ENCODE assay signal across 8 cellular contexts in the genomic region with DNA sequence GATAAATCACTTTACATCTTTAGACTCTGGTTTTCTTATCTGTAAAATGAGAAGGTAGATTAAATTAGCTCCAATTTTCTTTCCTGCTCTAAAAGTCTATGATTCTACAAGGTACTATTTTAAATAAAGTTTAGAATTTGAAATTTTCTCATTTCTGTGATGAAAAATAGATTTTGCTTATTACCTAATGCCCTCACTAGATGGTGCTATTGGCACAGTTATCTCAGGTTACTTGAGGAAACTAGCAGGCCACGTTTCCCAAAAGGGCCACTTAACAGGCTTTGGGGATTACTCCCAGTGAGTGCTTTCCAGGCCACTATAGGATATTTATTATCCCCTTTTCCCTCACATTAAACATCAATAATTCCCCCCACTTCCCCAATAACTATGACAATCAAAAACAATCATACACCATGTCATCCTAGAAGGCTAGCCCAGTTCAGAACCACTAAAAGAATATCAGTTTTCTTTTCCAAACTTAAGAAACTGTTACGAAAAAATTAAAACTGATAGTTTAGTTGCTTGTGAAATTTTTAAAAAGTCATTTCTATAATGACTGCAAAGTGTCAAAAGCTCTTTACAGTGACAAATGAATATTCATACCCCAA. TPM values are rescaled to one million over a fixed set of nuclear protein-coding genes. Genes with fewer than 3 reads are reported as not detected.
DNase-seq lines count a peak whose midpoint lies in the region; ATAC-seq, FAIRE-seq and TF ChIP-seq lines count a peak whose summit lies in the region.

No MANE protein-coding gene starts in this region.

- FAIRE-seq in H54 (lab: Jason Lieb, UNC), result peak; percentile 92

- no peak overlapping the region for H3K27ac ChIP-seq in fibroblast of lung (ENCODE audit: insufficient read depth, low read length)

- CTCF ChIA-PET in Calu3 (lab: Charles Lee), result interaction anchor here (0.5 kb wide), 1 partner anchor 136 kb away, joined by 3 read pairs; no protein-coding TSS in a partner anchor

- no TSS peak for BruUV-seq in Calu3 (replicated peaks; lab: Mats Ljungman, UMichigan)

- H3K4me3 ChIP-seq in fibroblast of lung (replicated peaks in 1 of 4; ENCODE audit: control extremely low read depth in 1 of 4, insufficient read depth in 1 of 4, low read depth in 3 of 4, low read length in 4 of 4), result no peak overlapping the region

- TF ChIP-seq CTCF in Calu3 (IDR thresholded peaks at IDR 0.05; ENCODE audit: unreplicated experiment) (peak; percentile 54), fibroblast of lung (conservative IDR thresholded peaks at IDR 0.05 in 1 of 2, IDR thresholded peaks at IDR 0.05 in 1 of 2; ENCODE audit: low read depth in 1 of 2, low read length in 2 of 2) (peak; percentile 57 to 65)

- H3K4me1 Mint-ChIP-seq in Calu3 (ENCODE audit: low read depth, unreplicated experiment), result no peaks in the 10 kb centered on the region
- H3K4me1 Mint-ChIP-seq in natural killer cell treated with Interleukin-12 subunit alpha and Interleukin-12 subunit beta and Interleukin-15 and Interleukin-18, amount 100 ng/mL, for 72 hours (ENCODE audit: low read depth in 2 of 2), result peaks cover 0 to 11% of the 10 kb centered on the region in 2 donors

- H3K4me1 ChIP-seq in fibroblast of lung (ENCODE audit: control insufficient read depth, extremely low read depth, insufficient read depth, low read length), result no peaks in the 10 kb centered on the region

- no peak overlapping the region for H3K4me2 ChIP-seq in fibroblast of lung (ENCODE audit: extremely low read depth, insufficient read depth, low read length)

- peaks cover 6% of the 10 kb centered on the region for H3K9me3 Mint-ChIP-seq in Calu3 (ENCODE audit: low read depth, unreplicated experiment)
- H3K9me3 Mint-ChIP-seq in natural killer cell treated with Interleukin-12 subunit alpha and Interleukin-12 subunit beta and Interleukin-15 and Interleukin-18, amount 100 ng/mL, for 72 hours, result no peaks in the 10 kb centered on the region

- TF ChIP-seq POLR2A in H54 (IDR thresholded peaks at IDR 0.05; ENCODE audit: low read depth, low read length), result no peak

- no peaks in the 10 kb centered on the region for H3K27me3 ChIP-seq in fibroblast of lung (ENCODE audit: control insufficient read depth, insufficient read depth, low read length)

- H3K9ac ChIP-seq in fibroblast of lung (ENCODE audit: insufficient read depth, low read length), result no peak overlapping the region

- peak; percentile 36 to 44 for ATAC-seq in activated CD4-positive, CD25-positive, alpha-beta regulatory T cell treated with anti-CD3 and anti-CD28 coated beads, Interleukin-2, amount 50 U/mL, for 24 hours
- ATAC-seq in natural killer cell treated with Interleukin-12 subunit alpha and Interleukin-12 subunit beta and Interleukin-15 and Interleukin-18, amount 100 ng/mL, for 72 hours, result peak in 1 of 2 donors; percentile 64
- no peak for ATAC-seq in HG03196 (IDR thresholded peaks at IDR 0.05; ENCODE audit: unreplicated experiment)

- H3K9me3 ChIP-seq in fibroblast of lung (ENCODE audit: control insufficient read depth, insufficient read depth, low read depth, low read length), result no peaks in the 10 kb centered on the region

- H3K79me2 ChIP-seq in fibroblast of lung (ENCODE audit: control insufficient read depth, insufficient read depth, low read length), result no peaks in the 10 kb centered on the region

- DNase-seq in Calu3 (peak; percentile 39), H54 (ENCODE audit: insufficient read length, low spot score) (peak; percentile 15), NCI-H2196 treated with DMSO at 0.1 percent for 48 hours (lab: John Stamatoyannopoulos, UW; ENCODE audit: unreplicated experiment) (peak; percentile 36), fibroblast of lung (ENCODE audit: low read depth in 2 of 2) (peak; percentile 74 to 91)
- peak; percentile 65 for DNase-seq in natural killer cell treated with Interleukin-12 subunit alpha and Interleukin-12 subunit beta and Interleukin-15 and Interleukin-18, amount 100 ng/mL, for 72 hours (ENCODE audit: low spot score)
- no peak for DNase-seq in effector CD8-positive, alpha-beta T cell (lab: John Stamatoyannopoulos, UW)

- H3K27ac Mint-ChIP-seq in Calu3 (ENCODE audit: unreplicated experiment), result no peak overlapping the region
- peak overlapping the region; percentile 42 to 55 for H3K27ac Mint-ChIP-seq in natural killer cell treated with Interleukin-12 subunit alpha and Interleukin-12 subunit beta and Interleukin-15 and Interleukin-18, amount 100 ng/mL, for 72 hours

- H3K4me3 Mint-ChIP-seq in Calu3 (ENCODE audit: low read depth, unreplicated experiment), result no peak overlapping the region
- no peak overlapping the region for H3K4me3 Mint-ChIP-seq in natural killer cell treated with Interleukin-12 subunit alpha and Interleukin-12 subunit beta and Interleukin-15 and Interleukin-18, amount 100 ng/mL, for 72 hours

- H3K27me3 Mint-ChIP-seq in Calu3 (ENCODE audit: unreplicated experiment), result no peaks in the 10 kb centered on the region
- no peaks in the 10 kb centered on the region for H3K27me3 Mint-ChIP-seq in natural killer cell treated with Interleukin-12 subunit alpha and Interleukin-12 subunit beta and Interleukin-15 and Interleukin-18, amount 100 ng/mL, for 72 hours

- no peaks in the 10 kb centered on the region for H3K36me3 Mint-ChIP-seq in Calu3 (ENCODE audit: insufficient read depth, unreplicated experiment)
- peaks cover 13% of the 10 kb centered on the region for H3K36me3 Mint-ChIP-seq in natural killer cell treated with Interleukin-12 subunit alpha and Interleukin-12 subunit beta and Interleukin-15 and Interleukin-18, amount 100 ng/mL, for 72 hours

- H3K36me3 ChIP-seq in fibroblast of lung (ENCODE audit: control insufficient read depth, insufficient read depth, low read length), result no peaks in the 10 kb centered on the region

- H4K20me1 ChIP-seq in fibroblast of lung (ENCODE audit: control insufficient read depth, extremely low read depth, insufficient read depth, low read length), result no peaks in the 10 kb centered on the region

- H2AFZ ChIP-seq in fibroblast of lung (ENCODE audit: low read length), result no peak overlapping the region

- intact Hi-C loops in Calu3 (cut with micrococcal nuclease; ENCODE audit: unreplicated experiment), result loop anchor here (1.0 kb wide), 2 partner anchors 136 to 253 kb away; no protein-coding TSS in a partner anchor

RNA-seq across cellular contexts. Expression of gene OMA1, which starts 30.6 kb away (rescaled TPM):
- total RNA-seq in Calu3 (2022) (25.4 and 35.2 TPM in 2 replicates), fibroblast of lung (40.3 and 47.1 TPM in 2 replicates)
- polyA plus RNA-seq in fibroblast of lung, result 13.9 and 14.6 TPM in 2 replicates
- polyA plus RNA-seq in fibroblast of lung (2012), result 9.6 and 10.7 TPM in 2 replicates
- polyA minus RNA-seq in fibroblast of lung (ENCODE audit: low replicate concordance), result 8.3 and 12.3 TPM in 2 replicates
- 10 to 100 TPM in 1 of 2 donors, 1 to 10 TPM in 1; 8.7 to 25.9 TPM for total RNA-seq in natural killer cell treated with Interleukin-12 subunit alpha and Interleukin-12 subunit beta and Interleukin-15 and Interleukin-18, amount 100 ng/mL, for 72 hours
